In genomic region chr10:86288695-86289576, GRCh38 we compare ENCODE assay signal across 15 cellular contexts.
"Had no signal": no experiment of that assay in that cellular context is flagged by ENCODE, and none has a peak within 500 bp of the region (broad histone marks: within the 10 kb centered on the region; RNA-seq: fewer than 3 reads in every experiment).

No MANE protein-coding gene starts in this region.

- H3K4me3 ChIP-seq: esophagus muscularis mucosa, mucosa of descending colon had no signal

- H3K36me3 ChIP-seq: esophagus muscularis mucosa had no signal

- H3K9me3 ChIP-seq: esophagus muscularis mucosa, mucosa of descending colon had no signal

- H3K36me3 Mint-ChIP-seq: activated naive CD8-positive, alpha-beta T cell; brain; immature natural killer cell; naive thymus-derived CD8-positive, alpha-beta T cell had no signal

- H3K4me1 ChIP-seq: esophagus muscularis mucosa had no signal

- H3K27ac Mint-ChIP-seq: activated naive CD8-positive, alpha-beta T cell; activated T-helper 2 cell treated with anti-CD3 and anti-CD28 coated beads, Interferon-gamma antibody, Interleukin-2, Interleukin-4, amounts not matched to agents 10 μg/mL and 5 μg/mL and 100 μg/mL, durations not matched to agents 14 hours and 24 hours and 36 hours; immature natural killer cell; naive thymus-derived CD8-positive, alpha-beta T cell; stimulated activated naive CD8-positive, alpha-beta T cell treated with anti-CD3 and anti-CD28 coated beads, Interleukin-15, Interleukin-2, amounts not matched to agents 100 ng/mL and 50 ng/mL, for 24 hours had no signal

- H3K4me3 Mint-ChIP-seq: activated naive CD8-positive, alpha-beta T cell; brain; immature natural killer cell; naive thymus-derived CD8-positive, alpha-beta T cell; stimulated activated naive CD8-positive, alpha-beta T cell treated with anti-CD3 and anti-CD28 coated beads, Interleukin-15, Interleukin-2, amounts not matched to agents 100 ng/mL and 50 ng/mL, for 24 hours had no signal

- ATAC-seq: activated CD4-positive, CD25-positive, alpha-beta regulatory T cell treated with anti-CD3 and anti-CD28 coated beads, Interleukin-2, amount 50 U/mL, for 24 hours; left colon; mucosa of descending colon; naive thymus-derived CD8-positive, alpha-beta T cell had no signal

- H3K27ac ChIP-seq: esophagus muscularis mucosa had no signal

- DNase-seq: activated CD4-positive, alpha-beta T cell treated with anti-CD3 and anti-CD28 coated beads, Interleukin-2, amount 50 U/mL, for 48 hours; amygdala; immature natural killer cell; left colon; mammary epithelial cell; mucosa of descending colon; occipital lobe; stimulated activated CD4-positive, alpha-beta T cell treated with anti-CD3 and anti-CD28 coated beads, Interleukin-4, amount 100 ng/mL, for 1 hour had no signal

- H3K9me3 Mint-ChIP-seq: activated T-helper 2 cell treated with anti-CD3 and anti-CD28 coated beads, Interferon-gamma antibody, Interleukin-2, Interleukin-4, amounts not matched to agents 10 μg/mL and 5 μg/mL and 100 μg/mL, durations not matched to agents 14 hours and 24 hours and 36 hours; immature natural killer cell; naive thymus-derived CD8-positive, alpha-beta T cell; stimulated activated naive CD8-positive, alpha-beta T cell treated with anti-CD3 and anti-CD28 coated beads, Interleukin-15, Interleukin-2, amounts not matched to agents 100 ng/mL and 50 ng/mL, for 24 hours had no signal

- H3K4me1 Mint-ChIP-seq: immature natural killer cell had no signal
